ENCODE assay signal across 31 cellular contexts in the genomic region with DNA sequence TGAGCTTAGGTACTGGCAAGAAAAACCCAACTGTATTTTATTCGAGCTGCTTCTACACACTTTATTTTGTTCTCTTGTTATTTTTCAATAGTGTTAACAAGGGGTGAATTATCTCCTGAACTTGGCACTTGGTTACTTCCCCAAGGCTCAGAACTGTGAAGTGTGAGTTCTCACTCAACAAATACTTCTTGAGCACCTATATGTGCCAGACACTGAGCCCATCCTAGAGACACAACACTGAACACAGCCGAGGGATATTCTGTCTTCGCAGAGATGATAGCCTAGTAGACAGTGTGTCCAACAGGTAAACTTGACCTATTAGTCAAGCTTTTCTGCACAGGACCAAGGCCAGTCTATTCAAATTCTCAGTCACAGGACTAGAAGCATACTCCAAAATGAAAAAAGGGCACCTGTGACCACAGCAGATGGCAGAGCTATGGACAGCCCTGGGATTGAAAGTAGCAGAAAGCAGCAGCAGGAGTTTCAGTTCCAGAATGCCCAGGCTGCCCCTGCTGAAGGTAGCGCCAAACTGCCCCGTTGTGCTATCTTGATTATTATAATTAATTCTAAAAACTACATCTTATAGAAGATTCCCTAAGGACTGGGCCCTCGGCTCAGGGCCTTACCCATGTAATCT.
"Had no signal": no experiment of that assay in that cellular context is flagged by ENCODE, and none has a peak within 500 bp of the region (broad histone marks: within the 10 kb centered on the region; RNA-seq: fewer than 3 reads in every experiment).

No MANE protein-coding gene starts in this region.

- H3K27me3 Mint-ChIP-seq: activated CD4-positive, alpha-beta memory T cell treated with anti-CD3 and anti-CD28 coated beads for 36 hours; activated CD4-positive, alpha-beta T cell treated with anti-CD3 and anti-CD28 coated beads for 36 hours; activated CD4-positive, alpha-beta T cell treated with anti-CD3 and anti-CD28 coated beads, Interleukin-2, amount 10 ng/mL, durations not matched to agents 24 days and 14 days; activated CD8-positive, alpha-beta memory T cell treated with anti-CD3 and anti-CD28 coated beads, Interleukin-2, amount 10 ng/mL, durations not matched to agents 7 days and 5 days; activated naive CD8-positive, alpha-beta T cell; effector memory CD8-positive, alpha-beta T cell had no signal

- DNase-seq: activated CD4-positive, alpha-beta memory T cell treated with anti-CD3 and anti-CD28 coated beads for 36 hours; activated CD4-positive, alpha-beta T cell treated with anti-CD3 and anti-CD28 coated beads for 36 hours; activated CD4-positive, alpha-beta T cell treated with anti-CD3 and anti-CD28 coated beads, Interleukin-2, amount 10 ng/mL, durations not matched to agents 24 days and 14 days; activated CD4-positive, CD25-positive, alpha-beta regulatory T cell; activated CD4-positive, CD25-positive, alpha-beta regulatory T cell treated with anti-CD3 and anti-CD28 coated beads, Interleukin-2, amount 50 U/mL, for 72 hours; activated CD8-positive, alpha-beta memory T cell treated with anti-CD3 and anti-CD28 coated beads, Interleukin-2, amount 10 ng/mL, durations not matched to agents 7 days and 5 days; activated CD8-positive, alpha-beta memory T cell treated with anti-CD3 and anti-CD28 coated beads, Interleukin-2, amount 50 U/mL, for 4 hours; activated CD8-positive, alpha-beta T cell treated with anti-CD3 and anti-CD28 coated beads, Interleukin-2, amount 10 ng/mL, durations not matched to agents 7 days and 5 days; activated effector memory CD4-positive, alpha-beta T cell treated with anti-CD3 and anti-CD28 coated beads, Interleukin-2, amount 50 U/mL, for 16 hours; activated naive CD4-positive, alpha-beta T cell treated with anti-CD3 and anti-CD28 coated beads for 36 hours; activated T-cell treated with anti-CD3 and anti-CD28 coated beads, Interleukin-2, amount 50 U/mL, for 1 hour; activated T-cell treated with anti-CD3 and anti-CD28 coated beads, Interleukin-2, amount 50 U/mL, for 48 hours; amniotic stem cell; anterior cingulate cortex; brain microvascular endothelial cell; caudate nucleus; cortex of kidney; dermis blood vessel endothelial cell; effector CD4-positive, alpha-beta T cell; effector memory CD8-positive, alpha-beta T cell; erythroblast; foreskin keratinocyte; heart right ventricle; T-helper 2 cell had no signal

- ATAC-seq: activated CD4-positive, alpha-beta T cell treated with anti-CD3 and anti-CD28 coated beads for 36 hours; activated CD8-positive, alpha-beta memory T cell treated with anti-CD3 and anti-CD28 coated beads, Interleukin-2, amount 10 ng/mL, durations not matched to agents 7 days and 5 days; activated CD8-positive, alpha-beta T cell treated with anti-CD3 and anti-CD28 coated beads, Interleukin-2, amount 10 ng/mL, durations not matched to agents 7 days and 5 days; effector memory CD8-positive, alpha-beta T cell; foreskin keratinocyte; gastroesophageal sphincter; heart right ventricle had no signal

- H3K27me3 ChIP-seq: brain microvascular endothelial cell, esophagus muscularis mucosa, foreskin keratinocyte, gastroesophageal sphincter had no signal

- H3K27ac ChIP-seq: brain microvascular endothelial cell, esophagus muscularis mucosa, foreskin keratinocyte, gastroesophageal sphincter, heart right ventricle had no signal

- H3K4me3 ChIP-seq: esophagus muscularis mucosa, gastroesophageal sphincter, heart right ventricle had no signal

- H3K9me3 ChIP-seq: gastroesophageal sphincter had no signal

- FAIRE-seq: astrocyte, colon had no signal

- H3K36me3 ChIP-seq: brain microvascular endothelial cell, esophagus muscularis mucosa, gastroesophageal sphincter, heart right ventricle had no signal

- H3K27ac Mint-ChIP-seq: activated CD4-positive, alpha-beta memory T cell treated with anti-CD3 and anti-CD28 coated beads for 36 hours; activated CD4-positive, alpha-beta T cell treated with anti-CD3 and anti-CD28 coated beads for 36 hours; activated CD4-positive, alpha-beta T cell treated with anti-CD3 and anti-CD28 coated beads, Interleukin-2, amount 10 ng/mL, durations not matched to agents 24 days and 14 days; activated CD8-positive, alpha-beta memory T cell treated with anti-CD3 and anti-CD28 coated beads, Interleukin-2, amount 10 ng/mL, durations not matched to agents 7 days and 5 days; activated CD8-positive, alpha-beta T cell treated with anti-CD3 and anti-CD28 coated beads, Interleukin-2, amount 10 ng/mL, durations not matched to agents 7 days and 5 days; activated naive CD4-positive, alpha-beta T cell treated with anti-CD3 and anti-CD28 coated beads for 36 hours; activated T-helper 1 cell treated with anti-CD3 and anti-CD28 coated beads, Interleukin-12 subunit alpha, Interleukin-12 subunit beta, Interleukin-2, Interleukin-4 antibody, amounts not matched to agents 30 ng/mL and 10 ng/mL and 1 ng/mL, durations not matched to agents 14 hours and 24 hours and 36 hours; activated T-helper 2 cell treated with anti-CD3 and anti-CD28 coated beads, Interferon-gamma antibody, Interleukin-2, Interleukin-4, amounts not matched to agents 10 μg/mL and 5 μg/mL and 100 μg/mL, durations not matched to agents 14 hours and 24 hours and 36 hours; effector memory CD8-positive, alpha-beta T cell had no signal

- H3K4me3 Mint-ChIP-seq: activated CD4-positive, alpha-beta memory T cell treated with anti-CD3 and anti-CD28 coated beads for 36 hours; activated CD4-positive, alpha-beta T cell treated with anti-CD3 and anti-CD28 coated beads for 36 hours; activated CD4-positive, alpha-beta T cell treated with anti-CD3 and anti-CD28 coated beads, Interleukin-2, amount 10 ng/mL, durations not matched to agents 24 days and 14 days; activated CD8-positive, alpha-beta memory T cell treated with anti-CD3 and anti-CD28 coated beads, Interleukin-2, amount 10 ng/mL, durations not matched to agents 7 days and 5 days; activated CD8-positive, alpha-beta T cell treated with anti-CD3 and anti-CD28 coated beads, Interleukin-2, amount 10 ng/mL, durations not matched to agents 7 days and 5 days; activated naive CD4-positive, alpha-beta T cell treated with anti-CD3 and anti-CD28 coated beads for 36 hours; activated naive CD8-positive, alpha-beta T cell; activated T-helper 1 cell treated with anti-CD3 and anti-CD28 coated beads, Interleukin-12 subunit alpha, Interleukin-12 subunit beta, Interleukin-2, Interleukin-4 antibody, amounts not matched to agents 30 ng/mL and 10 ng/mL and 1 ng/mL, durations not matched to agents 14 hours and 24 hours and 36 hours; effector memory CD8-positive, alpha-beta T cell had no signal
